In genomic region chr4:25843340-25844097, GRCh38 we compare ENCODE assay signal across 9 cellular contexts. TPM values are rescaled to one million over a fixed set of nuclear protein-coding genes. Genes with fewer than 3 reads are reported as not detected.
DNase-seq lines count a peak whose midpoint lies in the region; ATAC-seq and TF ChIP-seq lines count a peak whose summit lies in the region.
"Had no signal": no experiment of that assay in that cellular context is flagged by ENCODE, and none has a peak within 500 bp of the region (broad histone marks: within the 10 kb centered on the region; RNA-seq: fewer than 3 reads in every experiment).

No MANE protein-coding gene starts in this region.

- H3K4me1 Mint-ChIP-seq in dendritic cell treated with granulocyte-macrophage colony-stimulating factor and Interleukin-4, amounts not matched to agents 40 ng/mL and 50 ng/mL, for 4 days (ENCODE audit: low read depth), result peaks cover 54% of the 10 kb centered on the region

- peaks cover 9% of the 10 kb centered on the region for H3K27me3 Mint-ChIP-seq in dendritic cell treated with granulocyte-macrophage colony-stimulating factor and Interleukin-4, amounts not matched to agents 40 ng/mL and 50 ng/mL, for 4 days

- no peak for DNase-seq in psoas muscle
- DNase-seq in activated gamma-delta T cell (lab: John Stamatoyannopoulos, UW), result no peak
- no peak for DNase-seq in EL
- DNase-seq in activated CD4-positive, alpha-beta T cell treated with anti-CD3 and anti-CD28 coated beads, Interleukin-2, amount 50 U/mL, for 48 hours, result no peak

- H3K4me1 ChIP-seq in psoas muscle, result no peaks in the 10 kb centered on the region

- no peaks in the 10 kb centered on the region for H3K36me3 Mint-ChIP-seq in dendritic cell treated with granulocyte-macrophage colony-stimulating factor and Interleukin-4, amounts not matched to agents 40 ng/mL and 50 ng/mL, for 4 days (ENCODE audit: low read depth)

- no peak for TF ChIP-seq CTCF in psoas muscle (IDR thresholded peaks at IDR 0.05)

- peak; percentile 52 for ATAC-seq in GM18870 (IDR thresholded peaks at IDR 0.05; ENCODE audit: unreplicated experiment)
- ATAC-seq in HG03432 (IDR thresholded peaks at IDR 0.05; ENCODE audit: unreplicated experiment), result peak; percentile 59
- peak in 1 of 4 donors; percentile 36 for ATAC-seq in psoas muscle
- ATAC-seq in HG03175 (IDR thresholded peaks at IDR 0.05; ENCODE audit: unreplicated experiment), result no peak

- WGBS in psoas muscle, 3 donors, result 36 to 53% (median 40%) methylated on average over 22 of the region's 22 CpGs

- peak overlapping the region; percentile 39 for H3K4me3 Mint-ChIP-seq in dendritic cell treated with granulocyte-macrophage colony-stimulating factor and Interleukin-4, amounts not matched to agents 40 ng/mL and 50 ng/mL, for 4 days

- no peaks in the 10 kb centered on the region for H3K9me3 Mint-ChIP-seq in dendritic cell treated with granulocyte-macrophage colony-stimulating factor and Interleukin-4, amounts not matched to agents 40 ng/mL and 50 ng/mL, for 4 days

- peaks cover 0 to 2% of the 10 kb centered on the region in 2 donors for H3K36me3 ChIP-seq in psoas muscle (ENCODE audit: insufficient read depth in 1 of 2, low read depth in 1 of 2)

- H3K27ac Mint-ChIP-seq in dendritic cell treated with granulocyte-macrophage colony-stimulating factor and Interleukin-4, amounts not matched to agents 40 ng/mL and 50 ng/mL, for 4 days, result peak overlapping the region; percentile 78

- peak overlapping the region; percentile 38 for H3K4me3 ChIP-seq in psoas muscle

- intact Hi-C loops in dendritic cell treated with granulocyte-macrophage colony-stimulating factor and Interleukin-4, amounts not matched to agents 40 ng/mL and 50 ng/mL, for 4 days (cut with micrococcal nuclease), result loop anchor here (2.0 kb wide), 1 partner anchor 15 kb away; no protein-coding TSS in a partner anchor
- intact Hi-C loops in psoas muscle (cut with DNase I), result no loop called here

- peaks cover 0 to 4% (median 0%) of the 10 kb centered on the region in 3 donors for H3K27me3 ChIP-seq in psoas muscle (ENCODE audit: insufficient read depth in 3 of 3, low read length in 2 of 3)
- H3K27me3 ChIP-seq: dorsolateral prefrontal cortex had no signal

- no peaks in the 10 kb centered on the region for H3K9me3 ChIP-seq in psoas muscle

- no peak overlapping the region for H3K27ac ChIP-seq in psoas muscle

RNA-seq across cellular contexts. Expression of gene SEL1L3, which starts 19.3 kb away (rescaled TPM):
- 1 to 10 TPM; 1.4 to 4.3 (median 3.0) TPM for total RNA-seq in psoas muscle
- polyA plus RNA-seq in psoas muscle, result 1 to 10 TPM; 1.0 to 1.6 (median 1.3) TPM
